10 cellular contexts compared by ENCODE assay signal in genomic region chr12:14614704-14615121, GRCh38. TPM values are rescaled to one million over a fixed set of nuclear protein-coding genes. Genes with fewer than 3 reads are reported as not detected.
A peak's percentile ranks its signal among the peaks of the same experiment; 100 is the strongest.
DNase-seq lines count a peak whose midpoint lies in the region; ATAC-seq and TF ChIP-seq lines count a peak whose summit lies in the region.
"Had no signal": no experiment of that assay in that cellular context is flagged by ENCODE, and none has a peak within 500 bp of the region (broad histone marks: within the 10 kb centered on the region; RNA-seq: fewer than 3 reads in every experiment).

No MANE protein-coding gene starts in this region.

- WGBS in prostate gland: 66% methylated on average over 3 of the region's 3 CpGs

- TF ChIP-seq CTCF in prostate gland (IDR thresholded peaks at IDR 0.05) (no peak), right atrium auricular region (IDR thresholded peaks at IDR 0.05) (no peak)

- no peak overlapping the region for H3K27ac ChIP-seq in prostate gland
- H3K27ac ChIP-seq in right atrium auricular region: no peak overlapping the region

- ATAC-seq in GM19395 (IDR thresholded peaks at IDR 0.05; ENCODE audit: unreplicated experiment) (peak; percentile 59), HG03108 (IDR thresholded peaks at IDR 0.05; ENCODE audit: unreplicated experiment) (peak; percentile 44)

- H3K9me3 ChIP-seq in prostate gland (no peaks in the 10 kb centered on the region), right atrium auricular region (peaks cover 0 to 10% of the 10 kb centered on the region in 2 donors), MG63 (peaks cover 4% of the 10 kb centered on the region)

- TF ChIP-seq POLR2A in prostate gland (IDR thresholded peaks at IDR 0.05): no peak

- DNase-seq in Ammon's horn (ENCODE audit: low spot score): peak; percentile 34
- DNase-seq in SIG-M5 (lab: John Stamatoyannopoulos, UW): peak; percentile 96
- DNase-seq in prostate gland (ENCODE audit: low spot score): no peak
- no peak for DNase-seq in KG1 (lab: John Stamatoyannopoulos, UW)
- DNase-seq in right atrium auricular region (ENCODE audit: low spot score): no peak
- DNase-seq in MG63: no peak
- DNase-seq: activated CD4-positive, alpha-beta T cell treated with anti-CD3 and anti-CD28 coated beads, Interleukin-2, amount 50 U/mL, for 4 hours; NCI-H446 had no signal

- H3K36me3 ChIP-seq in prostate gland (no peaks in the 10 kb centered on the region), right atrium auricular region (no peaks in the 10 kb centered on the region), MG63 (no peaks in the 10 kb centered on the region)

- no peaks in the 10 kb centered on the region for H3K4me1 ChIP-seq in prostate gland (replicated peaks)
- H3K4me1 ChIP-seq in right atrium auricular region: peaks cover 0 to 17% of the 10 kb centered on the region in 2 donors

- H3K4me3 ChIP-seq in prostate gland (no peak overlapping the region), right atrium auricular region (no peak overlapping the region), MG63 (no peak overlapping the region)

- intact Hi-C loops in prostate gland (cut with DNase I): loop anchor here (5.0 kb wide), 1 partner anchor 377 kb away; no protein-coding TSS in a partner anchor

- H3K27me3 ChIP-seq in prostate gland (replicated peaks; ENCODE audit: insufficient read depth): no peaks in the 10 kb centered on the region
- no peaks in the 10 kb centered on the region for H3K27me3 ChIP-seq in right atrium auricular region
- H3K27me3 ChIP-seq in MG63: no peaks in the 10 kb centered on the region

RNA-seq across cellular contexts. Expression of gene PLBD1, which starts 47.0 kb away (rescaled TPM):
- total RNA-seq in prostate gland (10 to 100 TPM in 1 of 2 donors, 1 to 10 TPM in 1; 5.7 to 19.5 TPM), right atrium auricular region (10 to 100 TPM; 15.1 to 21.5 TPM)
- 0.49 and 0.59 TPM in 2 replicates for total RNA-seq in MG63 (2014; rRNA removed; shearing (Covaris generic); ENCODE audit: low replicate concordance)

Comparison
In these comparisons a context has a peak if more than half of its experiments do, and no peak if none do; other contexts are left out.
1. DNase-seq: peak in Ammon's horn (single experiment) and SIG-M5 (single experiment); none in prostate gland (single experiment), KG1 (single experiment), right atrium auricular region (single experiment) and MG63 (single experiment).